Comparison of ENCODE assay signal across 22 cellular contexts in the genomic region with DNA sequence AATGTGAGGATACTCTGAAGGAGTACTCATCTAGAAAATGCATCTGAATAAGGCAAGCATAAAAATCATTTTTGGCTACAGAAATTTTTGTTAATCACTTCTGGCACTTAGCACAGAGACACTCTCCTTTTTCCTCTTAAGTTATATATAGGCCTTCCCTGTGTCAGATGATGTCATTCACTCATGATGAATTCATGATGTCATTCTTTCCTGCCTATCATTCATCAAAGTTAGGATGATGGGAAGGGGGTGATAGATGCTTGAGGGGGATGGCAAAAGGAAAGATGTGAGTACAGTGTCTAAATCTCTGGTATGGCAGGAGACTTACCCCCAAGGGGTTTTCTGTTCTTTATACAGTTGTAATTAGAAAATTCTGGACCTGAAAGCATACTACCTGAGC. TPM values are rescaled to one million over a fixed set of nuclear protein-coding genes. Genes with fewer than 3 reads are reported as not detected.
A peak's percentile ranks its signal among the peaks of the same experiment; 100 is the strongest.
DNase-seq lines count a peak whose midpoint lies in the region; ATAC-seq, FAIRE-seq and TF ChIP-seq lines count a peak whose summit lies in the region.
"Had no signal": no experiment of that assay in that cellular context is flagged by ENCODE, and none has a peak within 500 bp of the region (broad histone marks: within the 10 kb centered on the region; RNA-seq: fewer than 3 reads in every experiment).

No MANE protein-coding gene starts in this region.

- CTCF ChIA-PET in A549 (lab: Yijun Ruan, JAX) (interaction anchor here (1.7 kb wide), 2 partner anchors 12 to 145 kb away, joined by 3 to 4 read pairs; no protein-coding TSS in a partner anchor), Panc1 (lab: Charles Lee) (no interaction called here)

- peaks cover 32% of the 10 kb centered on the region for H3K4me1 ChIP-seq in A549
- H3K4me1 ChIP-seq in Panc1 (ENCODE audit: control insufficient read depth, insufficient read depth, low read length) = peaks cover 8% of the 10 kb centered on the region; the same call in 1 of the 2 replicates
- H3K4me1 ChIP-seq: BLaER1, Caco-2 had no signal

- TF ChIP-seq POLR2A in A549 (IDR thresholded peaks at IDR 0.05; ENCODE audit: low read length) = no peak

- in situ Hi-C loops in Panc1 (cut with HindIII; ENCODE audit: low pct_unique_long_range_greater_than_20kb, low sequenced_read_pairs) = no loop called here

- TF ChIP-seq RAD21 in A549 (conservative IDR thresholded peaks at IDR 0.05 in 1 of 2, IDR thresholded peaks at IDR 0.05 in 1 of 2) = no peak

- DNase-seq in A549 (ENCODE audit: low read depth in 1 of 2, low spot score in 1 of 2) = no peak
- DNase-seq in ELR (ENCODE audit: low read depth) = peak; percentile 31
- DNase-seq in Panc1 (ENCODE audit: low read depth, low spot score) = no peak
- DNase-seq in fibroblast of mammary gland (ENCODE audit: low read depth) = peak; percentile 25
- no peak for DNase-seq in urothelium cell line (ENCODE audit: low spot score)
- DNase-seq in RCC 7860 (ENCODE audit: low spot score) = no peak
- no peak for DNase-seq in NCI-H2227 treated with DMSO at 0.1 percent for 48 hours (lab: John Stamatoyannopoulos, UW)
- DNase-seq: ACHN; Caco-2; CD4-positive, alpha-beta T cell; DMS153; GF-D8; NCI-H1417; NCI-H1694 treated with DMSO at 0.1 percent for 48 hours; NCI-H2081 treated with DMSO at 0.1 percent for 48 hours; NCI-H774; NK-92 treated with Interleukin-12 subunit alpha and Interleukin-12 subunit beta, amount 100 ng/mL, for 24 hours; SJCRH30 had no signal

- H3K27ac ChIP-seq in A549 = no peak overlapping the region
- peak overlapping the region; percentile 69 for H3K27ac ChIP-seq in Panc1 (ENCODE audit: low read length)
- H3K27ac ChIP-seq: BLaER1, SJCRH30 had no signal

- no peaks in the 10 kb centered on the region for H3K27me3 ChIP-seq in Panc1 (ENCODE audit: control insufficient read depth, insufficient read depth, low read length)
- H3K27me3 ChIP-seq: BLaER1, MG63, SJCRH30 had no signal

- intact Hi-C loops in Panc1 (cut with micrococcal nuclease; ENCODE audit: unreplicated experiment) = no loop called here

- no peak for TF ChIP-seq EP300 in A549 (IDR thresholded peaks at IDR 0.05)

- FAIRE-seq in A549 (lab: Jason Lieb, UNC) = no peak
- FAIRE-seq in urothelium cell line (lab: Jason Lieb, UNC) = no peak
- FAIRE-seq in RCC 7860 (lab: Jason Lieb, UNC) = no peak

- ATAC-seq in A549 (no peak), Panc1 (no peak)
- ATAC-seq: GM23338 had no signal

- H3K36me3 ChIP-seq in Panc1 (ENCODE audit: control insufficient read depth, insufficient read depth, low read length) = no peaks in the 10 kb centered on the region
- H3K36me3 ChIP-seq: HAP-1, SJCRH30 had no signal

- peak overlapping the region; percentile 32; the same call in 1 of the 3 replicates for H3K4me2 ChIP-seq in A549
- H3K4me2 ChIP-seq: BLaER1, GM23338 had no signal

- TF ChIP-seq CTCF in A549 (IDR thresholded peaks at IDR 0.05) (no peak), Panc1 (IDR thresholded peaks at IDR 0.05) (no peak), fibroblast of mammary gland (conservative IDR thresholded peaks at IDR 0.05; ENCODE audit: control insufficient read depth, insufficient read depth, low read depth, low read length) (no peak)

- H3K4me3 ChIP-seq in A549 (no peak overlapping the region), Panc1 (ENCODE audit: low read depth in 2 of 2, low read length in 2 of 2) (no peak overlapping the region), fibroblast of mammary gland (ENCODE audit: control insufficient read depth, low read depth, low read length) (no peak overlapping the region)
- H3K4me3 ChIP-seq: BLaER1, GM23338, HAP-1, MG63, SJCRH30 had no signal

- H3K9me3 ChIP-seq in A549 (no peaks in the 10 kb centered on the region), Panc1 (ENCODE audit: control insufficient read depth, insufficient read depth, low read depth, low read length) (peaks cover 11% of the 10 kb centered on the region; the same call in 1 of the 2 replicates)
- H3K9me3 ChIP-seq: Caco-2, HAP-1 had no signal

- BruUV-seq in Panc1 (replicated peaks; lab: Mats Ljungman, UMichigan) = no TSS peak

- POLR2A ChIA-PET in A549 (lab: Yijun Ruan, JAX) = no interaction called here
- POLR2A ChIA-PET in Panc1 (lab: Charles Lee) = no interaction called here

TF ChIP-seq in A549, 52 proteins besides CTCF, POLR2A, EP300 and RAD21:
- no peak for TF ChIP-seq NR3C1 (IDR thresholded peaks at IDR 0.05)

RNA-seq across cellular contexts. Expression of gene MAP3K20, which starts 42.0 kb away (rescaled TPM):
- polyA plus RNA-seq in A549 (2011; rRNA removed) (76.7 and 80.7 TPM in 2 replicates), A549 (2017; fragmentation: RNase III; extraction: RNeasy Plus Mini Kit Qiagen cat#74134 plus additional on column Dnase treatment) (34.1 to 34.7 TPM (median 34.2 TPM) in 3 replicates)
- 13.8 and 14.9 TPM in 2 replicates for polyA plus RNA-seq in A549 (2012; cell fraction: cytosol; rRNA removed)
- polyA plus RNA-seq in A549 (2012; cell fraction: nucleus; rRNA removed) = 6.8 and 8.7 TPM in 2 replicates
- 52.0 and 55.0 TPM in 2 replicates for polyA minus RNA-seq in A549 (2011; rRNA and poly(A)+ RNA removed)
- 121 TPM for total RNA-seq in Panc1 (2021; ENCODE audit: unreplicated experiment)
- 60.5 TPM for polyA plus RNA-seq in Panc1 (2012; ENCODE audit: insufficient read length)

Comparison
In these comparisons a context has a peak if more than half of its experiments do, and no peak if none do; other contexts are left out.
1. DNase-seq: peak in ELR (single experiment) and fibroblast of mammary gland (single experiment); none in A549 (0 of 2), Panc1 (single experiment), urothelium cell line (single experiment), RCC 7860 (single experiment) and NCI-H2227 treated with DMSO at 0.1 percent for 48 hours (single experiment).